ENCODE assay signal across 18 cellular contexts in genomic region chr20:63114006-63114692, GRCh38.
DNase-seq lines count a peak whose midpoint lies in the region; ATAC-seq, FAIRE-seq and TF ChIP-seq lines count a peak whose summit lies in the region.
"Had no signal": no experiment of that assay in that cellular context is flagged by ENCODE, and none has a peak within 500 bp of the region (broad histone marks: within the 10 kb centered on the region; RNA-seq: fewer than 3 reads in every experiment).

No MANE protein-coding gene starts in this region.

- intact Hi-C loops in kidney (cut with DNase I), result no loop called here

- H3K36me3 ChIP-seq in kidney (ENCODE audit: control insufficient read depth in 1 of 2, insufficient read depth in 2 of 2, low read length in 2 of 2), result no peaks in the 10 kb centered on the region

- H3K9ac ChIP-seq in kidney (ENCODE audit: low read length in 2 of 2), result no peak overlapping the region

- no peaks in the 10 kb centered on the region for H3K4me1 ChIP-seq in kidney (ENCODE audit: control insufficient read depth in 1 of 2, insufficient read depth in 1 of 2, low read depth in 1 of 2, low read length in 2 of 2)

- no peak for FAIRE-seq in kidney (lab: Jason Lieb, UNC)
- FAIRE-seq: H1 had no signal

- H3K27ac ChIP-seq in kidney (ENCODE audit: low read depth in 2 of 2, low read length in 2 of 2), result no peak overlapping the region
- H3K27ac ChIP-seq: PC-9, SK-N-MC had no signal

- peaks cover 2 to 7% of the 10 kb centered on the region in 2 donors for H3K9me3 ChIP-seq in kidney (ENCODE audit: control insufficient read depth in 1 of 2, low read length in 2 of 2)

- TF ChIP-seq CTCF in kidney (IDR thresholded peaks at IDR 0.05; ENCODE audit: borderline replicate concordance, extremely low read depth, insufficient read depth), result no peak

- no peak for ATAC-seq in HG02973 (IDR thresholded peaks at IDR 0.05; ENCODE audit: unreplicated experiment)
- ATAC-seq: T-cell had no signal

- no peak overlapping the region for H3K4me3 ChIP-seq in kidney (ENCODE audit: low read length in 2 of 2)
- H3K4me3 ChIP-seq: PC-9, SK-N-MC had no signal

- DNase-seq in activated effector memory CD4-positive, alpha-beta T cell treated with anti-CD3 and anti-CD28 coated beads, Interleukin-2, amount 50 U/mL, for 16 hours, result peak; percentile 48
- DNase-seq in activated effector memory CD4-positive, alpha-beta T cell treated with Interleukin-2 at 50 U/mL for 16 hours, result no peak
- DNase-seq in DMS79 (lab: John Stamatoyannopoulos, UW) (peak; percentile 81), NCI-H2171 treated with DMSO at 0.1 percent for 48 hours (lab: John Stamatoyannopoulos, UW) (peak; percentile 87), kidney (peak; percentile 43), NCI-H446 treated with DMSO at 0.1 percent for 48 hours (lab: John Stamatoyannopoulos, UW) (no peak), NCI-H2081 treated with DMSO at 0.1 percent for 48 hours (lab: John Stamatoyannopoulos, UW) (no peak)
- DNase-seq: COR-L47, EL, KBM-7, MV-4-11, NCI-H1694 treated with DMSO at 0.1 percent for 48 hours, NCI-H69, PC-9, T-cell had no signal

Comparison
In these comparisons a context has a peak if more than half of its experiments do, and no peak if none do; other contexts are left out.
1. DNase-seq: peak in activated effector memory CD4-positive, alpha-beta T cell treated with anti-CD3 and anti-CD28 coated beads, Interleukin-2, amount 50 U/mL, for 16 hours (single experiment), DMS79 (single experiment), NCI-H2171 treated with DMSO at 0.1 percent for 48 hours (single experiment) and kidney (single experiment); none in activated effector memory CD4-positive, alpha-beta T cell treated with Interleukin-2 at 50 U/mL for 16 hours (single experiment), NCI-H446 treated with DMSO at 0.1 percent for 48 hours (single experiment) and NCI-H2081 treated with DMSO at 0.1 percent for 48 hours (single experiment).